Comparison of ENCODE assay signal across 11 cellular contexts in genomic region chr5:27482663-27483062, GRCh38.
"Had no signal": no experiment of that assay in that cellular context is flagged by ENCODE, and none has a peak within 500 bp of the region (broad histone marks: within the 10 kb centered on the region; RNA-seq: fewer than 3 reads in every experiment).

No MANE protein-coding gene starts in this region.

- FAIRE-seq: H1, H54 had no signal

- H3K9me3 ChIP-seq: HAP-1 had no signal

- H3K4me1 ChIP-seq: HAP-1 had no signal

- H3K4me2 ChIP-seq: GM23338 had no signal

- H3K9ac ChIP-seq: GM23248 had no signal

- ATAC-seq: GM23338, HCT116 had no signal

- H3K4me3 ChIP-seq: GM23248, GM23338, HAP-1 had no signal

- H3K27ac ChIP-seq: GM23248 had no signal

- H2AFZ ChIP-seq: GM23248, GM23338 had no signal

- DNase-seq: GM23248, GOT3, H7, H9, HCEC 1CT, HFFc6 had no signal
